ENCODE assay signal across 1 cellular context in genomic region chr10:119897366-119897765, GRCh38.
TF ChIP-seq lines count a peak whose summit lies in the region.

No MANE protein-coding gene starts in this region.

TF ChIP-seq in HepG2, 621 proteins besides CTCF, POLR2A, EP300 and RAD21:
- TF ChIP-seq ZNF772 (CRISPR knock-in tag; IDR thresholded peaks at IDR 0.05) (no peak), FOXA3 (CRISPR knock-in tag; IDR thresholded peaks at IDR 0.05) (peak; percentile 24; the same call in 1 of the 2 replicates), SP5 (CRISPR knock-in tag; IDR thresholded peaks at IDR 0.05; ENCODE audit: borderline replicate concordance, low read depth) (0 out of 2 replicates have a peak, but pooled peaks have one; percentile 11), ZNF513 (CRISPR knock-in tag; conservative IDR thresholded peaks at IDR 0.05) (no peak), GFI1 (CRISPR knock-in tag; IDR thresholded peaks at IDR 0.05; ENCODE audit: borderline replicate concordance) (peak; percentile 24; the same call in 1 of the 2 replicates), SOX13 (IDR thresholded peaks at IDR 0.05) (no peak), SOX13 (CRISPR knock-in tag; conservative IDR thresholded peaks at IDR 0.05 in 1 of 2, IDR thresholded peaks at IDR 0.05 in 1 of 2) (peak in 1 of 2 experiments; percentile 53; a peak in 1 of 4 replicates), HMG20B (CRISPR knock-in tag; conservative IDR thresholded peaks at IDR 0.05) (no peak), MNT (IDR thresholded peaks at IDR 0.05) (peak; percentile 9; the same call in 1 of the 2 replicates), SAP130 (CRISPR knock-in tag; IDR thresholded peaks at IDR 0.05; ENCODE audit: low read depth) (peak; percentile 31; the same call in 1 of the 2 replicates), NFKB2 (CRISPR knock-in tag; IDR thresholded peaks at IDR 0.05; ENCODE audit: borderline replicate concordance) (no peak)
